ENCODE assay signal across 7 cellular contexts in the genomic region with DNA sequence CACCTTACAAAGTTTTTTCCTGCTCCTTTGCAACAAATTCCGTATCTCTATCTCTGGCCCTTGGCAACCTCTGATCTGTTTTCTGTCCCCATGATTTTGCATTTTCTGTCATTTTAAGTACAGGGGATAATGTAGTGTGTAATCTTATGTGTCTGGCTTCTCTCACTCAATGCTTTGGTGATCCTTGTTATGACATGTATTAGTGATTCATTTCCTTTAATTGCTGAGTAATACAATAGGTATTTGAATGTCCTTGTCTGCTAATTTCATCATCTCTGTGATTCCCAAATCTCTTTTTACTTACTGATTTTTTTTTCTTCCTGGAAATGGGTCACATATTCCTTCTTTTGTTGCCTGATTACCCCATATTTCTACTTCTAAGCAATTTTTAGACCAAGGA.
A peak's percentile ranks its signal among the peaks of the same experiment; 100 is the strongest.
DNase-seq lines count a peak whose midpoint lies in the region; ATAC-seq, FAIRE-seq and TF ChIP-seq lines count a peak whose summit lies in the region.
"Not testable (repeated sequence)": the region's sequence is repeated elsewhere in the genome, so short reads cannot be mapped to it uniquely, and the experiment has no call there.

No MANE protein-coding gene starts in this region.

- peak overlapping the region; percentile 56 for H3K27ac ChIP-seq in trophoblast cell (ENCODE audit: low read depth, low read length)

- H4K12ac ChIP-seq in trophoblast cell (ENCODE audit: low read depth, low read length), result not testable (repeated sequence)

- H3K4me1 ChIP-seq in trophoblast cell (ENCODE audit: control insufficient read depth in 1 of 2, insufficient read depth in 2 of 2, low read length in 2 of 2), result not testable (repeated sequence)

- H3K4me2 ChIP-seq in trophoblast cell (ENCODE audit: low read length), result not testable (repeated sequence)

- not testable (repeated sequence) for TF ChIP-seq CTCF in bronchial epithelial cell (IDR thresholded peaks at IDR 0.05; ENCODE audit: insufficient read depth, low read length, severe bottlenecking)

- DNase-seq in EL, result peak; percentile 34
- DNase-seq in HT1080 (ENCODE audit: low read depth), result peak; percentile 51
- DNase-seq in SK-N-DZ (ENCODE audit: low spot score), result peak; percentile 49
- peak; percentile 87 for DNase-seq in bronchial epithelial cell (ENCODE audit: low read depth)
- DNase-seq in glomerular visceral epithelial cell (ENCODE audit: extremely low spot score), result peak; percentile 36
- DNase-seq in trophoblast cell, result not testable (repeated sequence)

- not testable (repeated sequence) for H2BK120ac ChIP-seq in trophoblast cell (ENCODE audit: insufficient read depth, low read length, poor library complexity)

- H3K27me3 ChIP-seq in bronchial epithelial cell (ENCODE audit: control insufficient read depth, insufficient read depth, low read length); trophoblast cell (ENCODE audit: insufficient read depth, low read length): not testable (repeated sequence)

- H3K4ac ChIP-seq in trophoblast cell (ENCODE audit: low read depth, low read length), result not testable (repeated sequence)

- not testable (repeated sequence) for H2AK5ac ChIP-seq in trophoblast cell (ENCODE audit: low read length)

- not testable (repeated sequence) for H4K8ac ChIP-seq in trophoblast cell (ENCODE audit: low read depth, low read length)

- not testable (repeated sequence) for H3K9me3 ChIP-seq in trophoblast cell (ENCODE audit: insufficient read depth, low read depth, low read length)

- H3K79me1 ChIP-seq in trophoblast cell (ENCODE audit: low read length), result not testable (repeated sequence)

- H3K9ac ChIP-seq in trophoblast cell (ENCODE audit: low read length), result not testable (repeated sequence)

- H3K36me3 ChIP-seq in bronchial epithelial cell (ENCODE audit: control insufficient read depth, insufficient read depth, low read length); trophoblast cell (ENCODE audit: control insufficient read depth in 1 of 2, insufficient read depth in 2 of 2, low read length in 2 of 2): not testable (repeated sequence)

- FAIRE-seq in bronchial epithelial cell (lab: Jason Lieb, UNC), result peak; percentile 70

- H3K23ac ChIP-seq in trophoblast cell (ENCODE audit: low read length), result not testable (repeated sequence)

- not testable (repeated sequence) for H3K79me2 ChIP-seq in trophoblast cell (ENCODE audit: control insufficient read depth, insufficient read depth, low read length, poor library complexity)

- not testable (repeated sequence) for H3K14ac ChIP-seq in trophoblast cell (ENCODE audit: low read length)

- H2AFZ ChIP-seq in trophoblast cell (ENCODE audit: insufficient read depth, low read length, poor library complexity), result not testable (repeated sequence)

- peak; percentile 98 for ATAC-seq in esophagus mucosa

- H2BK12ac ChIP-seq in trophoblast cell (ENCODE audit: low read length), result not testable (repeated sequence)

- H4K91ac ChIP-seq in trophoblast cell (ENCODE audit: low read depth, low read length), result not testable (repeated sequence)

- H3K18ac ChIP-seq in trophoblast cell (ENCODE audit: low read length), result not testable (repeated sequence)

- no CpG with 5 or more reads among the region's 1 CpG for WGBS in trophoblast cell (ENCODE audit: extremely low coverage, insufficient coverage, insufficient read length)

- H3K4me3 ChIP-seq in bronchial epithelial cell (ENCODE audit: low read depth, low read length); trophoblast cell (ENCODE audit: low read depth, low read length): not testable (repeated sequence)

- not testable (repeated sequence) for H2BK5ac ChIP-seq in trophoblast cell (ENCODE audit: low read depth, low read length, poor library complexity)
